In the genomic region with DNA sequence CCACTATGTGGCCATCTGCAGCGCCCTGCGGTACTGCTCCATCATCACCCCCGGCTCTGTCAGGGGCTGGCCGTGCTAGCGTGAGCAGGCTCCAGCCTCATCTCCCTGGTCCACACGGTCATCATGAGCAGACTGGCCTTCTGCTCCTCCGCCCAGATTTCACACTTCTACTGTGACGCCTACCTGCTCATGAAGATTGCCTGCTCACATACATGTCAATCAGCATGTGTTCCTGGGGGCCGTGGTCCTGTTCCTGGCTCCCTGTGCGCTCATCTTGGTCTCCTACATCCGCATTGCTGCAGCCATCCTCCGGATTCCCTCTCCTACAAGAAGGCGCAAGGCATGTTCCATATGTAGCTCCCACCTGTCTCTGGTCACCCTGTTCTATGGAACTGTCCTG, we compare ENCODE assay signal across 8 cellular contexts. TPM values are rescaled to one million over a fixed set of nuclear protein-coding genes. Genes with fewer than 3 reads are reported as not detected.
DNase-seq lines count a peak whose midpoint lies in the region; ATAC-seq and TF ChIP-seq lines count a peak whose summit lies in the region.
"Not testable (repeated sequence)": the region's sequence is repeated elsewhere in the genome, so short reads cannot be mapped to it uniquely, and the experiment has no call there.

No MANE protein-coding gene starts in this region.

- H3K9me3 Mint-ChIP-seq in CD4-positive, alpha-beta memory T cell; activated CD4-positive, alpha-beta T cell treated with anti-CD3 and anti-CD28 coated beads, Interleukin-2, amount 10 ng/mL, durations not matched to agents 24 days and 14 days; activated T-cell treated with anti-CD3 and anti-CD28 coated beads, Interleukin-2, amount 50 U/mL, for 4 hours; activated naive CD4-positive, alpha-beta T cell treated with anti-CD3 and anti-CD28 coated beads, Interleukin-2, amount 50 U/mL, for 24 hours; naive thymus-derived CD8-positive, alpha-beta T cell: not testable (repeated sequence)

- TF ChIP-seq RAD21 in HCT116 (IDR thresholded peaks at IDR 0.05; ENCODE audit: low read depth): not testable (repeated sequence)

- not testable (repeated sequence) for H3K27me3 Mint-ChIP-seq in CD4-positive, alpha-beta memory T cell; activated CD4-positive, alpha-beta T cell treated with anti-CD3 and anti-CD28 coated beads, Interleukin-2, amount 10 ng/mL, durations not matched to agents 24 days and 14 days; activated T-cell treated with anti-CD3 and anti-CD28 coated beads, Interleukin-2, amount 50 U/mL, for 4 hours (ENCODE audit: low read depth); activated naive CD4-positive, alpha-beta T cell treated with anti-CD3 and anti-CD28 coated beads, Interleukin-2, amount 50 U/mL, for 24 hours; naive thymus-derived CD8-positive, alpha-beta T cell

- CTCF ChIA-PET in CD4-positive, alpha-beta memory T cell (lab: Charles Lee; ENCODE audit: partially characterized antibody); HCT116 (lab: Charles Lee): not testable (repeated sequence)

- H3K9me3 ChIP-seq in CD4-positive, alpha-beta memory T cell (ENCODE audit: control insufficient read depth in 1 of 2, low read length in 2 of 2); HCT116 (ENCODE audit: control insufficient read depth in 1 of 2, insufficient read depth in 1 of 2, low read depth in 1 of 2, low read length in 2 of 2): not testable (repeated sequence)

- TF ChIP-seq POLR2A in HCT116 (IDR thresholded peaks at IDR 0.05; ENCODE audit: borderline replicate concordance, extremely low read depth, insufficient read depth, insufficient read length): not testable (repeated sequence)

- H4K20me1 ChIP-seq in HCT116 (ENCODE audit: insufficient read depth): not testable (repeated sequence)

- not testable (repeated sequence) for H3K9me2 ChIP-seq in HCT116 (ENCODE audit: insufficient read depth)

- H3K4me3 ChIP-seq in CD4-positive, alpha-beta memory T cell (ENCODE audit: low read length in 2 of 2); HCT116 (replicated peaks in 1 of 2; ENCODE audit: low read depth in 1 of 2, low read length in 2 of 2): not testable (repeated sequence)

- peaks cover 6 to 19% of the 10 kb centered on the region in 2 donors for H3K36me3 Mint-ChIP-seq in CD4-positive, alpha-beta memory T cell
- H3K36me3 Mint-ChIP-seq in activated CD4-positive, alpha-beta T cell treated with anti-CD3 and anti-CD28 coated beads, Interleukin-2, amount 10 ng/mL, durations not matched to agents 24 days and 14 days (ENCODE audit: low read depth); activated T-cell treated with anti-CD3 and anti-CD28 coated beads, Interleukin-2, amount 50 U/mL, for 4 hours (ENCODE audit: insufficient read depth); activated naive CD4-positive, alpha-beta T cell treated with anti-CD3 and anti-CD28 coated beads, Interleukin-2, amount 50 U/mL, for 24 hours; naive thymus-derived CD8-positive, alpha-beta T cell: not testable (repeated sequence)

- peak overlapping the region in 7 of 8 donors; percentile 49 to 82 (median 74) for H3K4me3 Mint-ChIP-seq in CD4-positive, alpha-beta memory T cell
- peak overlapping the region; percentile 48 for H3K4me3 Mint-ChIP-seq in activated CD4-positive, alpha-beta T cell treated with anti-CD3 and anti-CD28 coated beads, Interleukin-2, amount 10 ng/mL, durations not matched to agents 24 days and 14 days
- peak overlapping the region; percentile 43 for H3K4me3 Mint-ChIP-seq in activated T-cell treated with anti-CD3 and anti-CD28 coated beads, Interleukin-2, amount 50 U/mL, for 4 hours
- peak overlapping the region; percentile 68 for H3K4me3 Mint-ChIP-seq in activated naive CD4-positive, alpha-beta T cell treated with anti-CD3 and anti-CD28 coated beads, Interleukin-2, amount 50 U/mL, for 24 hours
- peak overlapping the region in 8 of 10 donors; percentile 55 to 84 (median 73) for H3K4me3 Mint-ChIP-seq in naive thymus-derived CD8-positive, alpha-beta T cell

- intact Hi-C loops in CD4-positive, alpha-beta memory T cell (cut with micrococcal nuclease); HCT116 (cut with micrococcal nuclease); activated CD4-positive, alpha-beta T cell treated with anti-CD3 and anti-CD28 coated beads, Interleukin-2, amount 10 ng/mL, durations not matched to agents 24 days and 14 days (cut with micrococcal nuclease): not testable (repeated sequence)

- H3K27ac ChIP-seq in CD4-positive, alpha-beta memory T cell (ENCODE audit: low read depth, low read length); HCT116 (ENCODE audit: low read depth, low read length): not testable (repeated sequence)

- not testable (repeated sequence) for BruUV-seq in HCT116 (replicated peaks; lab: Mats Ljungman, UMichigan)

- H2AFZ ChIP-seq in HCT116 (ENCODE audit: low read depth, low read length, poor library complexity, severe bottlenecking): not testable (repeated sequence)

- not testable (repeated sequence) for TF ChIP-seq CTCF in HCT116 (IDR thresholded peaks at IDR 0.05 in 2 of 3, conservative IDR thresholded peaks at IDR 0.05 in 1 of 3; ENCODE audit: borderline replicate concordance in 1 of 3, insufficient read depth in 1 of 3, low read depth in 2 of 3, low read length in 2 of 3)

- H3K4me1 ChIP-seq in CD4-positive, alpha-beta memory T cell (ENCODE audit: insufficient read depth, low read length); HCT116 (ENCODE audit: control insufficient read depth in 1 of 2, insufficient read depth in 2 of 2, low read length in 2 of 2): not testable (repeated sequence)

- H3K36me3 ChIP-seq in CD4-positive, alpha-beta memory T cell (ENCODE audit: insufficient read depth, low read length); HCT116 (ENCODE audit: control insufficient read depth in 1 of 2, insufficient read depth in 2 of 2, low read length in 2 of 2): not testable (repeated sequence)

- not testable (repeated sequence) for H3K79me2 ChIP-seq in HCT116 (ENCODE audit: insufficient read depth, low read length)

- H3K9ac ChIP-seq in HCT116 (ENCODE audit: low read length): not testable (repeated sequence)

- H3K4me2 ChIP-seq in HCT116 (ENCODE audit: low read length): not testable (repeated sequence)

- peak overlapping the region in 5 of 7 donors; percentile 59 to 88 (median 75) for H3K27ac Mint-ChIP-seq in CD4-positive, alpha-beta memory T cell
- H3K27ac Mint-ChIP-seq in activated CD4-positive, alpha-beta T cell treated with anti-CD3 and anti-CD28 coated beads, Interleukin-2, amount 10 ng/mL, durations not matched to agents 24 days and 14 days: not testable (repeated sequence)
- H3K27ac Mint-ChIP-seq in activated naive CD4-positive, alpha-beta T cell treated with anti-CD3 and anti-CD28 coated beads, Interleukin-2, amount 50 U/mL, for 24 hours: peak overlapping the region; percentile 92
- peak overlapping the region in 9 of 10 donors; percentile 60 to 97 (median 86) for H3K27ac Mint-ChIP-seq in naive thymus-derived CD8-positive, alpha-beta T cell

- H3K4me1 Mint-ChIP-seq in CD4-positive, alpha-beta memory T cell: peaks cover 11 to 21% (median 16%) of the 10 kb centered on the region in 4 donors
- peaks cover 12% of the 10 kb centered on the region for H3K4me1 Mint-ChIP-seq in activated CD4-positive, alpha-beta T cell treated with anti-CD3 and anti-CD28 coated beads, Interleukin-2, amount 10 ng/mL, durations not matched to agents 24 days and 14 days
- peaks cover 22% of the 10 kb centered on the region for H3K4me1 Mint-ChIP-seq in activated T-cell treated with anti-CD3 and anti-CD28 coated beads, Interleukin-2, amount 50 U/mL, for 4 hours (ENCODE audit: low read depth)
- H3K4me1 Mint-ChIP-seq in activated naive CD4-positive, alpha-beta T cell treated with anti-CD3 and anti-CD28 coated beads, Interleukin-2, amount 50 U/mL, for 24 hours: peaks cover 24% of the 10 kb centered on the region
- H3K4me1 Mint-ChIP-seq in naive thymus-derived CD8-positive, alpha-beta T cell: peaks cover 14 to 29% (median 25%) of the 10 kb centered on the region in 4 donors

- H3K27me3 ChIP-seq in CD4-positive, alpha-beta memory T cell (ENCODE audit: insufficient read depth, low read length); HCT116 (ENCODE audit: insufficient read depth, low read length): not testable (repeated sequence)

- not testable (repeated sequence) for DNase-seq in CD4-positive, alpha-beta memory T cell; HCT116 (ENCODE audit: low read depth, low spot score); activated T-cell treated with anti-CD3 and anti-CD28 coated beads, Interleukin-2, amount 50 U/mL, for 4 hours
- peak; percentile 54 for DNase-seq in activated CD4-positive, alpha-beta T cell treated with anti-CD3 and anti-CD28 coated beads, Interleukin-2, amount 10 ng/mL, durations not matched to agents 24 days and 14 days
- peak; percentile 23 for DNase-seq in ecto neural progenitor cell (ENCODE audit: low spot score)
- peak in 1 of 10 donors; percentile 58 for DNase-seq in naive thymus-derived CD8-positive, alpha-beta T cell
- DNase-seq in superior temporal gyrus (ENCODE audit: extremely low spot score): peak; percentile 0

- POLR2A ChIA-PET in CD4-positive, alpha-beta memory T cell (lab: Charles Lee; ENCODE audit: partially characterized antibody); HCT116 (lab: Charles Lee); naive thymus-derived CD8-positive, alpha-beta T cell (lab: Charles Lee): not testable (repeated sequence)

- ATAC-seq in HCT116: peak; percentile 13; the same call in 1 of the 2 replicates
- not testable (repeated sequence) for ATAC-seq in activated T-cell treated with anti-CD3 and anti-CD28 coated beads, Interleukin-2, amount 50 U/mL, for 4 hours; naive thymus-derived CD8-positive, alpha-beta T cell

- RAD21 ChIA-PET in HCT116 (lab: Charles Lee; ENCODE audit: low non-redundant PET in 1 of 2, low total read pairs in 2 of 2, uncharacterized antibody in 2 of 2, unreplicated experiment in 2 of 2): not testable (repeated sequence)

RNA-seq across cellular contexts. Expression of gene THOC3, which starts 38.7 kb away (rescaled TPM):
- 10 to 100 TPM; 79.0 to 96.7 TPM for total RNA-seq in CD4-positive, alpha-beta memory T cell
- polyA plus RNA-seq in CD4-positive, alpha-beta memory T cell: 100 to 1,000 TPM; 138 to 142 TPM
- 111 TPM for total RNA-seq in HCT116 (2021; ENCODE audit: unreplicated experiment)
- 84.1 and 91.1 TPM in 2 replicates for polyA plus RNA-seq in HCT116 (2012)
- 94.4 and 102 TPM in 2 replicates for total RNA-seq in activated CD4-positive, alpha-beta T cell treated with anti-CD3 and anti-CD28 coated beads, Interleukin-2, amount 10 ng/mL, durations not matched to agents 24 days and 14 days
- 100 to 1,000 TPM in 1 of 3 donors, 10 to 100 TPM in 2; 83.5 to 146 (median 91.3) TPM for total RNA-seq in activated T-cell treated with anti-CD3 and anti-CD28 coated beads, Interleukin-2, amount 50 U/mL, for 4 hours
- total RNA-seq in naive thymus-derived CD8-positive, alpha-beta T cell: 10 to 100 TPM; 45.6 to 49.7 TPM
- 100 to 1,000 TPM; 108 to 115 (median 112) TPM for polyA plus RNA-seq in naive thymus-derived CD8-positive, alpha-beta T cell
